In genomic region chr19:46944123-46944718, GRCh38 we compare ENCODE assay signal across 12 cellular contexts.
DNase-seq lines count a peak whose midpoint lies in the region; ATAC-seq and TF ChIP-seq lines count a peak whose summit lies in the region.
"Had no signal": no experiment of that assay in that cellular context is flagged by ENCODE, and none has a peak within 500 bp of the region (broad histone marks: within the 10 kb centered on the region; RNA-seq: fewer than 3 reads in every experiment).

No MANE protein-coding gene starts in this region.

- CTCF ChIA-PET in HEK293T (lab: Yijun Ruan, JAX): interaction anchor here (0.6 to 1.2 kb wide), 2 partner anchors 93 to 104 kb away, joined by 3 read pairs; no protein-coding TSS in a partner anchor

- TF ChIP-seq CTCF in gastroesophageal sphincter (IDR thresholded peaks at IDR 0.05) (no peak), osteocyte (IDR thresholded peaks at IDR 0.05) (no peak)

- peak overlapping the region; percentile 96 for H3K27ac Mint-ChIP-seq in osteocyte (ENCODE audit: unreplicated experiment)
- H3K27ac Mint-ChIP-seq: activated T-helper 2 cell treated with anti-CD3 and anti-CD28 coated beads, Interferon-gamma antibody, Interleukin-2, Interleukin-4, amounts not matched to agents 10 μg/mL and 5 μg/mL and 100 μg/mL, durations not matched to agents 14 hours and 24 hours and 36 hours; dendritic cell treated with granulocyte-macrophage colony-stimulating factor and Interleukin-4, amounts not matched to agents 40 ng/mL and 50 ng/mL, for 4 days; stimulated activated naive B cell treated with anti-CD40 and anti-IgM and Interleukin-4, amounts not matched to agents 10 μg/mL and 1 μg/mL and 100 μg/mL, for 72 hours had no signal

- ATAC-seq in gastroesophageal sphincter (no peak), HG03196 (IDR thresholded peaks at IDR 0.05; ENCODE audit: unreplicated experiment) (no peak)
- ATAC-seq: stimulated activated naive B cell treated with anti-CD40 and anti-IgM and Interleukin-4, amounts not matched to agents 10 μg/mL and 1 μg/mL and 100 μg/mL, for 72 hours had no signal

- no peak for TF ChIP-seq POLR2A in gastroesophageal sphincter (IDR thresholded peaks at IDR 0.05)

- no peak overlapping the region for H3K4me3 ChIP-seq in ACC112 (ENCODE audit: low read depth, low read length)
- no peak overlapping the region for H3K4me3 ChIP-seq in gastroesophageal sphincter

- H3K4me1 ChIP-seq in ACC112 (ENCODE audit: control insufficient read depth, insufficient read depth, low read length, unreplicated experiment) (peaks cover 40% of the 10 kb centered on the region), gastroesophageal sphincter (peaks cover 9 to 54% (median 22%) of the 10 kb centered on the region in 3 donors)

- WGBS in gastroesophageal sphincter (ENCODE audit: low coverage in 1 of 2), 2 donors: 71 to 75% methylated on average over 3 to 5 of the region's 5 CpGs

- H3K36me3 ChIP-seq in ACC112 (ENCODE audit: insufficient read depth, low read length) (no peaks in the 10 kb centered on the region), gastroesophageal sphincter (peaks cover 0 to 18% of the 10 kb centered on the region in 2 donors)

- H3K27ac ChIP-seq in ACC112 (ENCODE audit: low read depth, low read length) (peak overlapping the region; percentile 89), gastroesophageal sphincter (peak overlapping the region in 3 of 4 donors; percentile 75 to 79 (median 75))

- no peak overlapping the region for H2AFZ ChIP-seq in ACC112 (ENCODE audit: low read length, unreplicated experiment)

- no peaks in the 10 kb centered on the region for H3K9me3 Mint-ChIP-seq in osteocyte (ENCODE audit: unreplicated experiment)
- H3K9me3 Mint-ChIP-seq: activated T-helper 2 cell treated with anti-CD3 and anti-CD28 coated beads, Interferon-gamma antibody, Interleukin-2, Interleukin-4, amounts not matched to agents 10 μg/mL and 5 μg/mL and 100 μg/mL, durations not matched to agents 14 hours and 24 hours and 36 hours; dendritic cell treated with granulocyte-macrophage colony-stimulating factor and Interleukin-4, amounts not matched to agents 40 ng/mL and 50 ng/mL, for 4 days; stimulated activated naive B cell treated with anti-CD40 and anti-IgM and Interleukin-4, amounts not matched to agents 10 μg/mL and 1 μg/mL and 100 μg/mL, for 72 hours had no signal

- no peaks in the 10 kb centered on the region for H3K27me3 Mint-ChIP-seq in osteocyte (ENCODE audit: unreplicated experiment)
- H3K27me3 Mint-ChIP-seq: dendritic cell treated with granulocyte-macrophage colony-stimulating factor and Interleukin-4, amounts not matched to agents 40 ng/mL and 50 ng/mL, for 4 days; stimulated activated naive B cell treated with anti-CD40 and anti-IgM and Interleukin-4, amounts not matched to agents 10 μg/mL and 1 μg/mL and 100 μg/mL, for 72 hours had no signal

- peaks cover 52% of the 10 kb centered on the region for H3K4me1 Mint-ChIP-seq in osteocyte (ENCODE audit: unreplicated experiment)

- peak; percentile 74 for DNase-seq in NCI-H82 (lab: John Stamatoyannopoulos, UW)
- no peak for DNase-seq in osteocyte (ENCODE audit: extremely low spot score, unreplicated experiment)
- no peak for DNase-seq in activated CD4-positive, CD25-positive, alpha-beta regulatory T cell (lab: John Stamatoyannopoulos, UW)
- no peak for DNase-seq in HEK293T (ENCODE audit: extremely low spot score)
- DNase-seq in NCI-H1092 treated with DMSO at 0.1 percent for 48 hours (lab: John Stamatoyannopoulos, UW): no peak
- DNase-seq: GF-D8; stimulated activated naive B cell treated with anti-CD40 and anti-IgM and Interleukin-4, amounts not matched to agents 10 μg/mL and 1 μg/mL and 100 μg/mL, for 72 hours had no signal

- peaks cover 23% of the 10 kb centered on the region for H3K36me3 Mint-ChIP-seq in osteocyte (ENCODE audit: unreplicated experiment)

- peaks cover 25% of the 10 kb centered on the region for H3K79me2 ChIP-seq in ACC112 (ENCODE audit: control insufficient read depth, insufficient read depth, low read length, unreplicated experiment)

- TF ChIP-seq EP300 in gastroesophageal sphincter (IDR thresholded peaks at IDR 0.05): no peak

- H3K4me3 Mint-ChIP-seq in osteocyte (ENCODE audit: unreplicated experiment): peak overlapping the region; percentile 64
- H3K4me3 Mint-ChIP-seq: dendritic cell treated with granulocyte-macrophage colony-stimulating factor and Interleukin-4, amounts not matched to agents 40 ng/mL and 50 ng/mL, for 4 days; stimulated activated naive B cell treated with anti-CD40 and anti-IgM and Interleukin-4, amounts not matched to agents 10 μg/mL and 1 μg/mL and 100 μg/mL, for 72 hours had no signal

- H3K9me3 ChIP-seq in gastroesophageal sphincter: no peaks in the 10 kb centered on the region

- POLR2A ChIA-PET in HEK293T (lab: Yijun Ruan, JAX): interaction anchor here (0.9 to 1.1 kb wide), 2 partner anchors 32 to 169 kb away, joined by 3 to 4 read pairs; partner anchors contain the start of gene ZC3H4

- H3K27me3 ChIP-seq in ACC112 (ENCODE audit: insufficient read depth, low read length) (no peaks in the 10 kb centered on the region), gastroesophageal sphincter (no peaks in the 10 kb centered on the region)

TF ChIP-seq in HEK293T, 16 proteins besides CTCF, POLR2A, EP300 and RAD21:
- no peak for TF ChIP-seq CTBP1 (IDR thresholded peaks at IDR 0.05; ENCODE audit: borderline replicate concordance)
- TF ChIP-seq FOXK2 (IDR thresholded peaks at IDR 0.05): no peak
- TF ChIP-seq FOXM1 (IDR thresholded peaks at IDR 0.05; ENCODE audit: borderline replicate concordance): no peak
- TF ChIP-seq BHLHE40 (IDR thresholded peaks at IDR 0.05; ENCODE audit: borderline replicate concordance): no peak
- TF ChIP-seq SUZ12 (IDR thresholded peaks at IDR 0.05): no peak
- TF ChIP-seq L3MBTL2 (conservative IDR thresholded peaks at IDR 0.05): no peak
- no peak for TF ChIP-seq ARNT (IDR thresholded peaks at IDR 0.05)
- TF ChIP-seq ELF4 (IDR thresholded peaks at IDR 0.05): no peak
- no peak for TF ChIP-seq TARDBP (IDR thresholded peaks at IDR 0.05)
- TF ChIP-seq FOXA1 (IDR thresholded peaks at IDR 0.05): no peak
- TF ChIP-seq ZNF384 (IDR thresholded peaks at IDR 0.05): no peak
- no peak for TF ChIP-seq PKNOX1 (IDR thresholded peaks at IDR 0.05)
- TF ChIP-seq SP1 (IDR thresholded peaks at IDR 0.05): no peak
